ENCODE assay signal across 29 cellular contexts in genomic region chr7:120834726-120835125, GRCh38. TPM values are rescaled to one million over a fixed set of nuclear protein-coding genes. Genes with fewer than 3 reads are reported as not detected.
"Had no signal": no experiment of that assay in that cellular context is flagged by ENCODE, and none has a peak within 500 bp of the region (broad histone marks: within the 10 kb centered on the region; RNA-seq: fewer than 3 reads in every experiment).

No MANE protein-coding gene starts in this region.

- H3K36me3 ChIP-seq: neural progenitor cell, ovary, suprapubic skin, transverse colon, upper lobe of right lung, uterus had no signal

- ATAC-seq: natural killer cell; psoas muscle; right cardiac atrium; stimulated activated effector memory CD8-positive, alpha-beta T cell treated with anti-CD3 and anti-CD28 coated beads, Interleukin-12 subunit alpha, Interleukin-12 subunit beta, amount 100 ng/mL, for 72 hours; stimulated activated naive B cell treated with anti-CD40 and anti-IgM and Interleukin-4, amounts not matched to agents 10 μg/mL and 1 μg/mL and 100 μg/mL, for 72 hours; stimulated activated naive CD8-positive, alpha-beta T cell treated with anti-CD3 and anti-CD28 coated beads, Interleukin-15, amount 100 ng/mL, for 72 hours; stimulated activated naive CD8-positive, alpha-beta T cell treated with anti-CD3 and anti-CD28 coated beads, Interleukin-15, Interleukin-2, amounts not matched to agents 100 U/mL and 50 U/mL, for 24 hours; upper lobe of right lung had no signal

- H2AFZ ChIP-seq: neural progenitor cell, parathyroid adenoma had no signal

- H3K27me3 Mint-ChIP-seq: progenitor cell of endocrine pancreas, type B pancreatic cell had no signal

- H3K27me3 ChIP-seq: neural progenitor cell, ovary, right lobe of liver, sigmoid colon, suprapubic skin, testis, tibial artery, transverse colon, upper lobe of right lung, uterus had no signal

- H3K4me1 ChIP-seq: neural progenitor cell, parathyroid adenoma, psoas muscle, right lobe of liver, suprapubic skin, testis, tibial artery, transverse colon, upper lobe of right lung, uterus had no signal

- H3K27ac ChIP-seq: neural progenitor cell, ovary, parathyroid adenoma, psoas muscle, right lobe of liver, suprapubic skin, testis, tibial artery, transverse colon, upper lobe of right lung, uterus had no signal

- H3K4me2 ChIP-seq: neural progenitor cell had no signal

- H3K9ac ChIP-seq: neural progenitor cell, parathyroid adenoma had no signal

- H3K4me1 Mint-ChIP-seq: natural killer cell; neural progenitor cell; stimulated activated effector memory CD8-positive, alpha-beta T cell treated with anti-CD3 and anti-CD28 coated beads, Interleukin-12 subunit alpha, Interleukin-12 subunit beta, amount 100 ng/mL, for 72 hours; stimulated activated naive B cell treated with anti-CD40 and anti-IgM and Interleukin-4, amounts not matched to agents 10 μg/mL and 1 μg/mL and 100 μg/mL, for 72 hours; stimulated activated naive CD8-positive, alpha-beta T cell treated with anti-CD3 and anti-CD28 coated beads, Interleukin-15, amount 100 ng/mL, for 72 hours had no signal

- H3K4me3 ChIP-seq: neural progenitor cell, ovary, psoas muscle, right lobe of liver, sigmoid colon, suprapubic skin, testis, tibial artery, transverse colon, upper lobe of right lung, uterus had no signal

- H3K4me3 Mint-ChIP-seq: natural killer cell; nephron; neural progenitor cell; stimulated activated effector memory CD8-positive, alpha-beta T cell treated with anti-CD3 and anti-CD28 coated beads, Interleukin-12 subunit alpha, Interleukin-12 subunit beta, amount 100 ng/mL, for 72 hours; stimulated activated naive B cell treated with anti-CD40 and anti-IgM and Interleukin-4, amounts not matched to agents 10 μg/mL and 1 μg/mL and 100 μg/mL, for 72 hours; stimulated activated naive CD8-positive, alpha-beta T cell treated with anti-CD3 and anti-CD28 coated beads, Interleukin-15, amount 100 ng/mL, for 72 hours; type B pancreatic cell had no signal

- H3K79me2 ChIP-seq: parathyroid adenoma had no signal

- H3K9me3 ChIP-seq: ovary, right lobe of liver, sigmoid colon, suprapubic skin, testis, tibial artery, transverse colon, upper lobe of right lung, uterus had no signal

- H3K27ac Mint-ChIP-seq: natural killer cell; neural progenitor cell; progenitor cell of endocrine pancreas; stimulated activated effector memory CD8-positive, alpha-beta T cell treated with anti-CD3 and anti-CD28 coated beads, Interleukin-12 subunit alpha, Interleukin-12 subunit beta, amount 100 ng/mL, for 72 hours; stimulated activated naive B cell treated with anti-CD40 and anti-IgM and Interleukin-4, amounts not matched to agents 10 μg/mL and 1 μg/mL and 100 μg/mL, for 72 hours; stimulated activated naive CD8-positive, alpha-beta T cell treated with anti-CD3 and anti-CD28 coated beads, Interleukin-15, amount 100 ng/mL, for 72 hours; type B pancreatic cell had no signal

- H3K36me3 Mint-ChIP-seq: stimulated activated effector memory CD8-positive, alpha-beta T cell treated with anti-CD3 and anti-CD28 coated beads, Interleukin-12 subunit alpha, Interleukin-12 subunit beta, amount 100 ng/mL, for 72 hours; stimulated activated naive B cell treated with anti-CD40 and anti-IgM and Interleukin-4, amounts not matched to agents 10 μg/mL and 1 μg/mL and 100 μg/mL, for 72 hours had no signal

- H3K9me3 Mint-ChIP-seq: stimulated activated effector memory CD8-positive, alpha-beta T cell treated with anti-CD3 and anti-CD28 coated beads, Interleukin-12 subunit alpha, Interleukin-12 subunit beta, amount 100 ng/mL, for 72 hours; stimulated activated naive CD8-positive, alpha-beta T cell treated with anti-CD3 and anti-CD28 coated beads, Interleukin-15, amount 100 ng/mL, for 72 hours had no signal

- DNase-seq: natural killer cell; occipital lobe; ovary; posterior cingulate gyrus; psoas muscle; right cardiac atrium; right lobe of liver; sigmoid colon; small intestine; stimulated activated CD4-positive, alpha-beta T cell treated with anti-CD3 and anti-CD28 coated beads, Interleukin-15, amount 100 ng/mL, for 24 hours; stimulated activated CD4-positive, alpha-beta T cell treated with anti-CD3 and anti-CD28 coated beads, Interleukin-2, amount 100 ng/mL, for 24 hours; stimulated activated CD4-positive, alpha-beta T cell treated with anti-CD3 and anti-CD28 coated beads, Interleukin-2, amount 100 ng/mL, for 48 hours; stimulated activated CD4-positive, alpha-beta T cell treated with anti-CD3 and anti-CD28 coated beads, Interleukin-4, amount 100 ng/mL, for 24 hours; stimulated activated naive B cell treated with anti-CD40 and anti-IgM and Interleukin-4, amounts not matched to agents 10 μg/mL and 1 μg/mL and 100 μg/mL, for 72 hours; stimulated activated naive CD8-positive, alpha-beta T cell treated with anti-CD3 and anti-CD28 coated beads, Interleukin-15, amount 100 ng/mL, for 72 hours; stimulated activated naive CD8-positive, alpha-beta T cell treated with anti-CD3 and anti-CD28 coated beads, Interleukin-15, Interleukin-2, amounts not matched to agents 100 U/mL and 50 U/mL, for 24 hours; substantia nigra; testis; tibial artery; transverse colon; upper lobe of right lung; uterus had no signal

RNA-seq across cellular contexts. Expression of gene TSPAN12, which starts 23.2 kb away (rescaled TPM):
- total RNA-seq: natural killer cell had no signal
